Comparison of ENCODE assay signal across 1 cellular context in genomic region chr1:154431586-154432373, GRCh38.
A peak's percentile ranks its signal among the peaks of the same experiment; 100 is the strongest.
TF ChIP-seq lines count a peak whose summit lies in the region.

No MANE protein-coding gene starts in this region.

TF ChIP-seq in K562, 482 proteins besides CTCF, POLR2A, EP300 and RAD21 (continued from another document and continues in another):
- TF ChIP-seq ZNF318 (IDR thresholded peaks at IDR 0.05; ENCODE audit: borderline replicate concordance in 1 of 2, low read depth in 1 of 2) (peak in 1 of 2 experiments; percentile 96; a peak in 2 of 4 replicates), CBFA2T3 (IDR thresholded peaks at IDR 0.05) (peak; percentile 34), ZFP30 (CRISPR knock-in tag; IDR thresholded peaks at IDR 0.05; ENCODE audit: borderline replicate concordance) (no peak), ZNF3 (CRISPR knock-in tag; IDR thresholded peaks at IDR 0.05) (no peak), TEAD4 (IDR thresholded peaks at IDR 0.05; ENCODE audit: low read length) (peak; percentile 74), TEAD4 (CRISPR knock-in tag; IDR thresholded peaks at IDR 0.05; ENCODE audit: borderline replicate concordance) (no peak), NCOA6 (IDR thresholded peaks at IDR 0.05) (no peak), BACH1 (tag; IDR thresholded peaks at IDR 0.05) (peak; percentile 74; the same call in 1 of the 2 replicates), POLR2AphosphoS5 (IDR thresholded peaks at IDR 0.05; ENCODE audit: control insufficient read depth, insufficient read depth, low read depth, low read length) (no peak), SIX5 (IDR thresholded peaks at IDR 0.05; ENCODE audit: borderline replicate concordance in 1 of 2, insufficient read depth in 1 of 2, low read depth in 1 of 2, low read length in 2 of 2) (no peak), MLX (CRISPR knock-in tag; conservative IDR thresholded peaks at IDR 0.05) (no peak), ATF1 (CRISPR knock-in tag; IDR thresholded peaks at IDR 0.05) (no peak), ATF1 (tag; IDR thresholded peaks at IDR 0.05) (peak; percentile 59), XRCC5 (IDR thresholded peaks at IDR 0.05; ENCODE audit: low read depth, low read length) (no peak), SAFB2 (IDR thresholded peaks at IDR 0.05; ENCODE audit: borderline replicate concordance, low read depth, low read length, severe bottlenecking) (no peak), ELF4 (CRISPR knock-in tag; IDR thresholded peaks at IDR 0.05) (no peak), SMARCE1 (IDR thresholded peaks at IDR 0.05) (no peak), RHOXF2B (CRISPR knock-in tag; conservative IDR thresholded peaks at IDR 0.05) (no peak), STAT5A (IDR thresholded peaks at IDR 0.05; ENCODE audit: borderline replicate concordance, low read length) (no peak), THAP7 (CRISPR knock-in tag; IDR thresholded peaks at IDR 0.05) (no peak), FOXJ2 (tag; IDR thresholded peaks at IDR 0.05) (no peak), KLF1 (tag; IDR thresholded peaks at IDR 0.05) (no peak), ESRRB (CRISPR knock-in tag; IDR thresholded peaks at IDR 0.05; ENCODE audit: borderline replicate concordance) (no peak), HOMEZ (CRISPR knock-in tag; IDR thresholded peaks at IDR 0.05) (no peak), SP1 (CRISPR knock-in tag; IDR thresholded peaks at IDR 0.05) (no peak), TCFL5 (CRISPR knock-in tag; conservative IDR thresholded peaks at IDR 0.05) (no peak), ZNF586 (CRISPR knock-in tag; conservative IDR thresholded peaks at IDR 0.05) (no peak), SRSF9 (IDR thresholded peaks at IDR 0.05; ENCODE audit: borderline replicate concordance, low read depth, low read length) (no peak), ZNF780A (CRISPR knock-in tag; IDR thresholded peaks at IDR 0.05) (no peak), MAX (CRISPR knock-in tag; IDR thresholded peaks at IDR 0.05) (peak; percentile 45; the same call in 1 of the 2 replicates), CBX1 (IDR thresholded peaks at IDR 0.05; ENCODE audit: low read depth) (no peak), MEF2A (IDR thresholded peaks at IDR 0.05; ENCODE audit: control insufficient read depth, low read depth, low read length) (no peak), RBFOX2 (IDR thresholded peaks at IDR 0.05; ENCODE audit: low read depth, low read length) (no peak), HMGXB4 (CRISPR knock-in tag; IDR thresholded peaks at IDR 0.05) (no peak), NR4A1 (CRISPR knock-in tag; IDR thresholded peaks at IDR 0.05) (no peak), NR4A1 (tag; IDR thresholded peaks at IDR 0.05) (no peak), PHF8 (IDR thresholded peaks at IDR 0.05; ENCODE audit: borderline replicate concordance, low read length) (no peak), HDAC6 (IDR thresholded peaks at IDR 0.05; ENCODE audit: low read depth, low read length) (no peak), MYNN (IDR thresholded peaks at IDR 0.05) (no peak), MYNN (CRISPR knock-in tag; IDR thresholded peaks at IDR 0.05) (no peak), GTF2E2 (tag; IDR thresholded peaks at IDR 0.05) (no peak), MCM7 (IDR thresholded peaks at IDR 0.05) (no peak), ZNF197 (CRISPR knock-in tag; IDR thresholded peaks at IDR 0.05; ENCODE audit: low read depth) (no peak), MCM2 (IDR thresholded peaks at IDR 0.05; ENCODE audit: low read depth) (no peak), ZNF239 (CRISPR knock-in tag; IDR thresholded peaks at IDR 0.05) (no peak), ETV6 (IDR thresholded peaks at IDR 0.05; ENCODE audit: borderline replicate concordance in 1 of 2, low read depth in 2 of 2, low read length in 1 of 2) (no peak), ETV6 (CRISPR knock-in tag; IDR thresholded peaks at IDR 0.05; ENCODE audit: borderline replicate concordance) (no peak), BRD9 (IDR thresholded peaks at IDR 0.05; ENCODE audit: low read depth, partially characterized antibody) (no peak), FOXK1 (CRISPR knock-in tag; IDR thresholded peaks at IDR 0.05; ENCODE audit: borderline replicate concordance) (no peak), USF1 (CRISPR knock-in tag; IDR thresholded peaks at IDR 0.05) (no peak), ZNF253 (CRISPR knock-in tag; conservative IDR thresholded peaks at IDR 0.05) (no peak), ZNF133 (CRISPR knock-in tag; IDR thresholded peaks at IDR 0.05) (no peak), ZKSCAN3 (CRISPR knock-in tag; IDR thresholded peaks at IDR 0.05) (no peak), TAF15 (IDR thresholded peaks at IDR 0.05; ENCODE audit: low read depth, low read length) (no peak), CREBBP (IDR thresholded peaks at IDR 0.05; ENCODE audit: low read depth, low read length) (no peak), SMAD1 (IDR thresholded peaks at IDR 0.05; ENCODE audit: low read depth, low read length, partially characterized antibody) (no peak), PHF20 (IDR thresholded peaks at IDR 0.05; ENCODE audit: partially characterized antibody) (no peak)
